ENCODE assay signal across 1 cellular context in the genomic region with DNA sequence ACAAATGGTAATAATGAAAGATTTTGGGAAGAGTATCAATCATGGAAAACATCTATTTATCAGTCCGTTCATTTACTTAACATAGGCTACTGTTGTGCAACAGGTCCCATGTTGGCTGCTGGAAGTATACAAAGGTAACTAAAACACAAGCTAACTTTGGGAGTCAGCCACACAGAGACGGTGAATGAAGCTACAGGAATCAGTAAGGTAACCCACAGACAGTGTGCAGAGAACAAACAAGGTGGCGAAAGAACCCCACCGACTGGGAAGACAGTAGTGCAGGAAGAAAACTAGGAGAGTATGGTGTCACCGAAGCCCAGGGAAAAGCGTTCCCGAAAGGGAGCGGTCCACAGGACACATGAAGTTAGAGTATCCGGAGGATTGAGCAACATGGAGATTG.
TF ChIP-seq lines count a peak whose summit lies in the region.

No MANE protein-coding gene starts in this region.

TF ChIP-seq in WTC11, 78 proteins besides CTCF, POLR2A, EP300 and RAD21 (continued from another document):
- no peak for TF ChIP-seq AR (CRISPR knock-in tag; IDR thresholded peaks at IDR 0.05)
- TF ChIP-seq TCF7 (CRISPR knock-in tag; IDR thresholded peaks at IDR 0.05; ENCODE audit: low read depth) = no peak
- no peak for TF ChIP-seq MXD4 (CRISPR knock-in tag; IDR thresholded peaks at IDR 0.05; ENCODE audit: borderline replicate concordance)
- TF ChIP-seq, protein P1, sequence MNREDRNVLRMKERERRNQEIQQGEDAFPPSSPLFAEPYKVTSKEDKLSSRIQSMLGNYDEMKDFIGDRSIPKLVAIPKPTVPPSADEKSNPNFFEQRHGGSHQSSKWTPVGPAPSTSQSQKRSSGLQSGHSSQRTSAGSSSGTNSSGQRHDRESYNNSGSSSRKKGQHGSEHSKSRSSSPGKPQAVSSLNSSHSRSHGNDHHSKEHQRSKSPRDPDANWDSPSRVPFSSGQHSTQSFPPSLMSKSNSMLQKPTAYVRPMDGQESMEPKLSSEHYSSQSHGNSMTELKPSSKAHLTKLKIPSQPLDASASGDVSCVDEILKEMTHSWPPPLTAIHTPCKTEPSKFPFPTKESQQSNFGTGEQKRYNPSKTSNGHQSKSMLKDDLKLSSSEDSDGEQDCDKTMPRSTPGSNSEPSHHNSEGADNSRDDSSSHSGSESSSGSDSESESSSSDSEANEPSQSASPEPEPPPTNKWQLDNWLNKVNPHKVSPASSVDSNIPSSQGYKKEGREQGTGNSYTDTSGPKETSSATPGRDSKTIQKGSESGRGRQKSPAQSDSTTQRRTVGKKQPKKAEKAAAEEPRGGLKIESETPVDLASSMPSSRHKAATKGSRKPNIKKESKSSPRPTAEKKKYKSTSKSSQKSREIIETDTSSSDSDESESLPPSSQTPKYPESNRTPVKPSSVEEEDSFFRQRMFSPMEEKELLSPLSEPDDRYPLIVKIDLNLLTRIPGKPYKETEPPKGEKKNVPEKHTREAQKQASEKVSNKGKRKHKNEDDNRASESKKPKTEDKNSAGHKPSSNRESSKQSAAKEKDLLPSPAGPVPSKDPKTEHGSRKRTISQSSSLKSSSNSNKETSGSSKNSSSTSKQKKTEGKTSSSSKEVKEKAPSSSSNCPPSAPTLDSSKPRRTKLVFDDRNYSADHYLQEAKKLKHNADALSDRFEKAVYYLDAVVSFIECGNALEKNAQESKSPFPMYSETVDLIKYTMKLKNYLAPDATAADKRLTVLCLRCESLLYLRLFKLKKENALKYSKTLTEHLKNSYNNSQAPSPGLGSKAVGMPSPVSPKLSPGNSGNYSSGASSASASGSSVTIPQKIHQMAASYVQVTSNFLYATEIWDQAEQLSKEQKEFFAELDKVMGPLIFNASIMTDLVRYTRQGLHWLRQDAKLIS (CRISPR knock-in tag; IDR thresholded peaks at IDR 0.05; ENCODE audit: borderline replicate concordance) = no peak
- TF ChIP-seq ZNF396 (CRISPR knock-in tag; IDR thresholded peaks at IDR 0.05; ENCODE audit: borderline replicate concordance) = no peak
- TF ChIP-seq ESRRA (CRISPR knock-in tag; IDR thresholded peaks at IDR 0.05; ENCODE audit: borderline replicate concordance) = no peak
